Comparison of ENCODE assay signal across 8 cellular contexts in genomic region chr2:11153996-11154340, GRCh38. TPM values are rescaled to one million over a fixed set of nuclear protein-coding genes. Genes with fewer than 3 reads are reported as not detected.
DNase-seq lines count a peak whose midpoint lies in the region; ATAC-seq and TF ChIP-seq lines count a peak whose summit lies in the region.
"Not testable (repeated sequence)": the region's sequence is repeated elsewhere in the genome, so short reads cannot be mapped to it uniquely, and the experiment has no call there.

No MANE protein-coding gene starts in this region.

- not testable (repeated sequence) for H3K27ac ChIP-seq in CD4-positive, CD25-positive, alpha-beta regulatory T cell (ENCODE audit: insufficient read depth, low read length, poor library complexity, severe bottlenecking); Karpas-422 (ENCODE audit: low read length); endodermal cell (ENCODE audit: low read depth, low read length)
- H3K27ac ChIP-seq in lower lobe of right lung (peak overlapping the region; percentile 95), thoracic aorta (peak overlapping the region; percentile 94 to 98)

- CTCF ChIA-PET in WTC11 (lab: Charles Lee): interaction anchor here (4.7 kb wide), 1 partner anchor 21 kb away, joined by 54 read pairs; a partner anchor contains a TSS

- peak overlapping the region; percentile 84 to 93 (median 88) for H3K4me3 Mint-ChIP-seq in CD4-positive, CD25-positive, alpha-beta regulatory T cell
- peak overlapping the region; percentile 73 for H3K4me3 Mint-ChIP-seq in WTC11
- H3K4me3 Mint-ChIP-seq in activated naive CD4-positive, alpha-beta T cell treated with anti-CD3 and anti-CD28 coated beads, Interleukin-2, amount 50 U/mL, for 24 hours: peak overlapping the region; percentile 47
- peak overlapping the region; percentile 56 for H3K4me3 Mint-ChIP-seq in endodermal cell

- POLR2A ChIA-PET in WTC11 (lab: Charles Lee): interaction anchor here (0.7 kb wide), 1 partner anchor 14 kb away, joined by 3 read pairs; no protein-coding TSS in a partner anchor

- TF ChIP-seq CTCF in WTC11 (IDR thresholded peaks at IDR 0.05); endodermal cell (conservative IDR thresholded peaks at IDR 0.05); lower lobe of right lung (IDR thresholded peaks at IDR 0.05); thoracic aorta (IDR thresholded peaks at IDR 0.05): not testable (repeated sequence)

- H3K9me2 ChIP-seq in Karpas-422 (replicated peaks; ENCODE audit: insufficient read depth, low read length): not testable (repeated sequence)

- H3K4me3 ChIP-seq in CD4-positive, CD25-positive, alpha-beta regulatory T cell (ENCODE audit: low read depth, low read length); Karpas-422 (ENCODE audit: low read length); endodermal cell (ENCODE audit: low read length); lower lobe of right lung: not testable (repeated sequence)
- H3K4me3 ChIP-seq in thoracic aorta: peak overlapping the region; percentile 84

- not testable (repeated sequence) for H3K9me3 ChIP-seq in CD4-positive, CD25-positive, alpha-beta regulatory T cell (ENCODE audit: control insufficient read depth in 2 of 2, low read length in 2 of 2); Karpas-422 (ENCODE audit: low read length); endodermal cell (ENCODE audit: control insufficient read depth, low read length); lower lobe of right lung; thoracic aorta

- peaks cover 0 to 23% (median 7%) of the 10 kb centered on the region in 4 donors for H3K4me1 Mint-ChIP-seq in CD4-positive, CD25-positive, alpha-beta regulatory T cell
- H3K4me1 Mint-ChIP-seq in WTC11: not testable (repeated sequence)
- H3K4me1 Mint-ChIP-seq in activated naive CD4-positive, alpha-beta T cell treated with anti-CD3 and anti-CD28 coated beads, Interleukin-2, amount 50 U/mL, for 24 hours: peaks cover 13% of the 10 kb centered on the region
- peaks cover 14% of the 10 kb centered on the region for H3K4me1 Mint-ChIP-seq in endodermal cell

- intact Hi-C loops in lower lobe of right lung (cut with DNase I); posterior vena cava (cut with DNase I): not testable (repeated sequence)

- peaks cover 22% of the 10 kb centered on the region for H3K4me1 ChIP-seq in CD4-positive, CD25-positive, alpha-beta regulatory T cell (ENCODE audit: control insufficient read depth, insufficient read depth, low read length, poor library complexity, severe bottlenecking)
- H3K4me1 ChIP-seq in Karpas-422 (ENCODE audit: low read length): peaks cover 15% of the 10 kb centered on the region
- H3K4me1 ChIP-seq in endodermal cell (ENCODE audit: control insufficient read depth, insufficient read depth, low read length): not testable (repeated sequence)
- peaks cover 20% of the 10 kb centered on the region for H3K4me1 ChIP-seq in lower lobe of right lung
- H3K4me1 ChIP-seq in thoracic aorta (ENCODE audit: control insufficient read depth in 1 of 2, low read depth in 2 of 2): peaks cover 6 to 28% of the 10 kb centered on the region in 2 donors

- H3K4me2 ChIP-seq in Karpas-422 (ENCODE audit: low read depth, low read length, poor library complexity, severe bottlenecking): not testable (repeated sequence)

- not testable (repeated sequence) for ATAC-seq in CD4-positive, CD25-positive, alpha-beta regulatory T cell (ENCODE audit: low read depth in 2 of 2); WTC11; lower lobe of right lung; thoracic aorta (ENCODE audit: insufficient number of reproducible peaks, low FRiP score, low read depth)

- not testable (repeated sequence) for H3K36me3 Mint-ChIP-seq in CD4-positive, CD25-positive, alpha-beta regulatory T cell; WTC11; activated naive CD4-positive, alpha-beta T cell treated with anti-CD3 and anti-CD28 coated beads, Interleukin-2, amount 50 U/mL, for 24 hours; endodermal cell (ENCODE audit: low read depth)

- H3K27me3 Mint-ChIP-seq in CD4-positive, CD25-positive, alpha-beta regulatory T cell: peaks cover 15% of the 10 kb centered on the region
- peaks cover 40% of the 10 kb centered on the region for H3K27me3 Mint-ChIP-seq in WTC11 (ENCODE audit: low read depth)
- not testable (repeated sequence) for H3K27me3 Mint-ChIP-seq in activated naive CD4-positive, alpha-beta T cell treated with anti-CD3 and anti-CD28 coated beads, Interleukin-2, amount 50 U/mL, for 24 hours
- peaks cover 18% of the 10 kb centered on the region for H3K27me3 Mint-ChIP-seq in endodermal cell (ENCODE audit: insufficient read depth)

- WGBS in endodermal cell (ENCODE audit: insufficient coverage in 1 of 2, insufficient read length in 1 of 2), 2 experiments: 93 to 95% methylated on average over 9 to 16 of the region's 16 CpGs

- H3K27me3 ChIP-seq in CD4-positive, CD25-positive, alpha-beta regulatory T cell (ENCODE audit: control insufficient read depth, insufficient read depth, low read length); Karpas-422 (ENCODE audit: low read length); endodermal cell (ENCODE audit: control insufficient read depth, insufficient read depth, low read length, poor library complexity, severe bottlenecking); lower lobe of right lung (ENCODE audit: low read depth); thoracic aorta (replicated peaks; ENCODE audit: insufficient read depth): not testable (repeated sequence)

- H3K9ac ChIP-seq in Karpas-422 (ENCODE audit: low read length); endodermal cell (ENCODE audit: extremely low read depth, low read length, poor library complexity, severe bottlenecking): not testable (repeated sequence)

- H3K79me2 ChIP-seq in Karpas-422 (ENCODE audit: low read length): not testable (repeated sequence)

- peak overlapping the region; percentile 87 to 91 (median 90) for H3K27ac Mint-ChIP-seq in CD4-positive, CD25-positive, alpha-beta regulatory T cell
- not testable (repeated sequence) for H3K27ac Mint-ChIP-seq in WTC11; activated naive CD4-positive, alpha-beta T cell treated with anti-CD3 and anti-CD28 coated beads, Interleukin-2, amount 50 U/mL, for 24 hours
- peak overlapping the region; percentile 90 for H3K27ac Mint-ChIP-seq in endodermal cell

- not testable (repeated sequence) for H3K36me3 ChIP-seq in CD4-positive, CD25-positive, alpha-beta regulatory T cell (ENCODE audit: control insufficient read depth, insufficient read depth, low read length); Karpas-422 (ENCODE audit: insufficient read depth, low read length); endodermal cell (ENCODE audit: control insufficient read depth, insufficient read depth, low read length); lower lobe of right lung; thoracic aorta

- not testable (repeated sequence) for H4K20me1 ChIP-seq in Karpas-422 (ENCODE audit: insufficient read depth, low read depth, low read length)

- DNase-seq in CD4-positive, CD25-positive, alpha-beta regulatory T cell; Karpas-422; WTC11 (ENCODE audit: low spot score); endodermal cell; lower lobe of right lung; thoracic aorta (ENCODE audit: low spot score): not testable (repeated sequence)
- DNase-seq in posterior vena cava (ENCODE audit: low spot score): peak; percentile 51

- H2AFZ ChIP-seq in Karpas-422 (ENCODE audit: low read length): peak overlapping the region; percentile 99; the same call in 1 of the 2 replicates

- not testable (repeated sequence) for H3K9me3 Mint-ChIP-seq in CD4-positive, CD25-positive, alpha-beta regulatory T cell; WTC11; activated naive CD4-positive, alpha-beta T cell treated with anti-CD3 and anti-CD28 coated beads, Interleukin-2, amount 50 U/mL, for 24 hours; endodermal cell

RNA-seq across cellular contexts. Expression of gene SLC66A3, which starts 1.3 kb away (rescaled TPM):
- 26.9 TPM for total RNA-seq in CD4-positive, CD25-positive, alpha-beta regulatory T cell
- 10 to 100 TPM; 59.2 to 93.1 (median 78.1) TPM for polyA plus RNA-seq in CD4-positive, CD25-positive, alpha-beta regulatory T cell
- 10.9 and 18.2 TPM in 2 replicates for total RNA-seq in Karpas-422 (2014; rRNA removed; shearing (Covaris generic); ENCODE audit: low replicate concordance)
- total RNA-seq in WTC11 (2021) (11.7 to 14.8 TPM (median 12.5 TPM) in 3 replicates), endodermal cell (10 to 100 TPM; 14.4 to 17.5 TPM), lower lobe of right lung (23.8 TPM), posterior vena cava (10 to 100 TPM; 20.3 to 36.9 TPM), thoracic aorta (100 to 1,000 TPM in 1 of 2 donors, 10 to 100 TPM in 1; 53.6 to 124 TPM)
- polyA plus RNA-seq in endodermal cell (2013, experiment 1 of 2): 13.4 TPM
- polyA plus RNA-seq in endodermal cell (2013, experiment 2 of 2): 12.5 TPM
